Comparison of ENCODE assay signal across 14 cellular contexts in genomic region chr15:38895326-38896282, GRCh38.
DNase-seq lines count a peak whose midpoint lies in the region; TF ChIP-seq lines count a peak whose summit lies in the region.
"Had no signal": no experiment of that assay in that cellular context is flagged by ENCODE, and none has a peak within 500 bp of the region (broad histone marks: within the 10 kb centered on the region; RNA-seq: fewer than 3 reads in every experiment).

No MANE protein-coding gene starts in this region.

- H3K14ac ChIP-seq in H9 (ENCODE audit: insufficient read depth, low read length) = no peak overlapping the region

- TF ChIP-seq CTCF in AG09309 (IDR thresholded peaks at IDR 0.05; ENCODE audit: control insufficient read depth, insufficient read depth, low read depth, low read length, missing control alignments) (no peak), astrocyte of the spinal cord (IDR thresholded peaks at IDR 0.05; ENCODE audit: low read depth, low read length) (no peak), H9 (conservative IDR thresholded peaks at IDR 0.05) (no peak)

- H3K27me3 Mint-ChIP-seq in H9 (ENCODE audit: low read depth) = peaks cover 1% of the 10 kb centered on the region

- H2BK15ac ChIP-seq in H9 (ENCODE audit: low read depth, low read length) = no peak overlapping the region

- H3K79me1 ChIP-seq in H9 (ENCODE audit: insufficient read depth, low read depth, low read length, poor library complexity, severe bottlenecking) = no peaks in the 10 kb centered on the region

- no peak overlapping the region for H4K8ac ChIP-seq in H9 (replicated peaks; ENCODE audit: insufficient read length, low read depth, low read length)

- H3K4ac ChIP-seq in H9 (ENCODE audit: low read depth, low read length) = no peak overlapping the region

- H3K23ac ChIP-seq in H9 (ENCODE audit: insufficient read length, low read depth, low read length) = no peak overlapping the region

- no peaks in the 10 kb centered on the region for H3K23me2 ChIP-seq in H9 (ENCODE audit: insufficient read length, low read depth, low read length, poor library complexity, severe bottlenecking)

- no peak overlapping the region for H2BK20ac ChIP-seq in H9 (ENCODE audit: low read depth, low read length, poor library complexity, severe bottlenecking)

- no peak overlapping the region for H4K5ac ChIP-seq in H9 (ENCODE audit: insufficient read length, low read depth, low read length)

- H3K56ac ChIP-seq in H9 (ENCODE audit: insufficient read length, low read depth, low read length) = no peak overlapping the region

- no peaks in the 10 kb centered on the region for H4K20me1 ChIP-seq in H9 (ENCODE audit: control insufficient read depth, insufficient read depth, insufficient read length)

- H3K27me3 ChIP-seq in H9 (ENCODE audit: insufficient read depth, low read length) = no peaks in the 10 kb centered on the region
- H3K27me3 ChIP-seq: vagina had no signal

- no peaks in the 10 kb centered on the region for H3K9me3 ChIP-seq in H9 (ENCODE audit: control insufficient read depth, low read depth, low read length)
- H3K9me3 ChIP-seq: vagina had no signal

- H2BK120ac ChIP-seq in H9 (ENCODE audit: low read depth, low read length, poor library complexity, severe bottlenecking) = no peak overlapping the region

- H3K18ac ChIP-seq in H9 (ENCODE audit: insufficient read length, low read depth, low read length) = no peak overlapping the region

- H4K91ac ChIP-seq in H9 (ENCODE audit: insufficient read length, low read depth, low read length) = no peak overlapping the region

- H3K9ac ChIP-seq in H9 (ENCODE audit: extremely low read depth, insufficient read length, low read length) = no peak overlapping the region

- no peak overlapping the region for H2BK12ac ChIP-seq in H9 (ENCODE audit: insufficient read length, low read depth, low read length)

- H3K79me2 ChIP-seq in H9 (ENCODE audit: insufficient read depth, low read length) = no peaks in the 10 kb centered on the region

- H3K4me1 Mint-ChIP-seq in H9 = peaks cover 2% of the 10 kb centered on the region in 2 experiments; a peak in 1 of 4 replicates
- H3K4me1 Mint-ChIP-seq: activated CD4-positive, alpha-beta T cell treated with anti-CD3 and anti-CD28 coated beads, Interleukin-2, amount 10 ng/mL, durations not matched to agents 24 days and 14 days had no signal

- no peak overlapping the region for H3K27ac Mint-ChIP-seq in H9
- H3K27ac Mint-ChIP-seq: activated CD4-positive, alpha-beta T cell treated with anti-CD3 and anti-CD28 coated beads, Interleukin-2, amount 10 ng/mL, durations not matched to agents 24 days and 14 days had no signal

- no peak overlapping the region for H2AK5ac ChIP-seq in H9 (ENCODE audit: insufficient read length, low read length)

- H2AFZ ChIP-seq in H9 (ENCODE audit: low read length) = no peak overlapping the region
- H2AFZ ChIP-seq: GM23338 had no signal

- H3K9me3 Mint-ChIP-seq in H9 = peaks cover 3 to 14% of the 10 kb centered on the region in 2 experiments; a peak in 4 of 5 replicates
- H3K9me3 Mint-ChIP-seq: activated CD4-positive, alpha-beta T cell treated with anti-CD3 and anti-CD28 coated beads, Interleukin-2, amount 10 ng/mL, durations not matched to agents 24 days and 14 days had no signal

- no peak overlapping the region for H3K27ac ChIP-seq in H9 (ENCODE audit: insufficient read length, low read depth, low read length)
- H3K27ac ChIP-seq: vagina had no signal

- H3K4me3 ChIP-seq in AG09309 (ENCODE audit: control insufficient read depth, low read depth, low read length) (no peak overlapping the region), astrocyte of the spinal cord (ENCODE audit: low read depth, low read length) (no peak overlapping the region)
- H3K4me3 ChIP-seq: GM23338, vagina had no signal

- no peak overlapping the region for H3T11ph ChIP-seq in H9 (ENCODE audit: low read length)

- DNase-seq in AG09309 (ENCODE audit: low read depth) (peak; percentile 79), LHCN-M2 (ENCODE audit: low read depth) (peak; percentile 70), astrocyte of the spinal cord (ENCODE audit: low read depth, low spot score) (peak; percentile 75), kidney glomerular epithelial cell (lab: John Stamatoyannopoulos, UW) (peak; percentile 51), NCI-H774 (lab: John Stamatoyannopoulos, UW) (no peak), SHP77 (lab: John Stamatoyannopoulos, UW) (no peak), T-helper 2 cell (no peak), H9 (no peak)
- DNase-seq: activated CD4-positive, alpha-beta T cell treated with anti-CD3 and anti-CD28 coated beads, Interleukin-2, amount 10 ng/mL, durations not matched to agents 24 days and 14 days; activated T-cell treated with anti-CD3 and anti-CD28 coated beads, Interleukin-2, amount 50 U/mL, for 48 hours; NCI-H446; stimulated activated CD4-positive, alpha-beta T cell treated with anti-CD3 and anti-CD28 coated beads, Interleukin-4, amount 100 ng/mL, for 1 hour had no signal

- in situ Hi-C loops in astrocyte of the spinal cord (cut with HindIII; ENCODE audit: low sequenced_read_pairs) = no loop called here

- no peak overlapping the region for H3K4me3 Mint-ChIP-seq in H9
- H3K4me3 Mint-ChIP-seq: activated CD4-positive, alpha-beta T cell treated with anti-CD3 and anti-CD28 coated beads, Interleukin-2, amount 10 ng/mL, durations not matched to agents 24 days and 14 days; GM23338 had no signal

- no peak overlapping the region for H2BK5ac ChIP-seq in H9 (ENCODE audit: insufficient read length, low read length)

- H3K4me2 ChIP-seq in H9 (ENCODE audit: insufficient read depth, insufficient read length, low read length) = no peak overlapping the region
- H3K4me2 ChIP-seq: GM23338 had no signal

- H3K36me3 Mint-ChIP-seq in H9 (ENCODE audit: insufficient read depth in 1 of 3, low read depth in 3 of 3) = peaks cover 0 to 6% (median 0%) of the 10 kb centered on the region in 3 experiments; a peak in 2 of 7 replicates

- H3K4me1 ChIP-seq in H9 (ENCODE audit: insufficient read depth, low read length) = no peaks in the 10 kb centered on the region; the same call in 1 of the 2 replicates

- no CpG with 5 or more reads among the region's 5 CpGs for WGBS in H9 (ENCODE audit: extremely low coverage, insufficient read length, low lambda C conversion rate)

Comparison
In these comparisons a context has a peak if more than half of its experiments do, and no peak if none do; other contexts are left out.
1. DNase-seq: peak in AG09309 (single experiment), LHCN-M2 (single experiment), astrocyte of the spinal cord (single experiment) and kidney glomerular epithelial cell (single experiment); none in NCI-H774 (single experiment), SHP77 (0 of 2), T-helper 2 cell (0 of 5) and H9 (single experiment).